In the genomic region with DNA sequence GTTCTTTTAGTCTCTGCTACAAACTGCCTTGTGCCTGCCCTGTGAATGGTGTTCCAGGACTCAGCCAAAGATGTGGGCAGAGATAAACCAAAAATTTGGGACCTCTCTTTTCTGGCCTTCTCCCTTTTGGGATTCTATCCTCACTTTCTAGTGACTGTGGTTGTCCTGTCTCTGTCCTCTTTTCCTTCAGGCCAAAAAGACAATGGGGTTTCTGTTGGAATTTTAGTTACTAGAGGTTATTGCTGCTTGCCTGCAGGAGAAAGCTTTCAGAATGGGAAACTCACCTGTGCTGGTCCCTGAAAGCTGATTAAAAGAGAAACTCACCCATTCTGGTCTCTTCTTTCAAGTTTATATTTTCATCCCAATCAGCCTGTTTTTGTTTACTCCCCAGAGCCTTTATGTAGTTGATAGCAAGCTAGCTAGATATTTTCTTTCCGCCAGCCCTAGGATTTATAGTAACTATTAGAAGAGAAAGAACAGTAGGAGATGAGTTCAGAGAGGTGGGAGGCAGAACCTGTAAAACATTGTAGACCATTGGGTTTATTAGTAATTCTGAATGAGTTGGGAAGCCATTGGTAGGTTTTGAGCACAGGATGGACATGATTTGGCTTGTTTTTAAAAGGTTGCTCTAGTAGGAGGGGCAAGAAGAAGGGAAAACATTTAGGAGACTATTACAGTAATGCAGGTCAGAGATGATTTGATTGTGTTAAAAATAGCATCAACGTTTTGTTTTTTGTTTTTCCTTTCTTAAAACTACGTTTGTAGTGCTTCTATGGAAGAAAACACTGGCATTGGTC, we compare ENCODE assay signal across 25 cellular contexts.
DNase-seq lines count a peak whose midpoint lies in the region; ATAC-seq, FAIRE-seq and TF ChIP-seq lines count a peak whose summit lies in the region.
"Had no signal": no experiment of that assay in that cellular context is flagged by ENCODE, and none has a peak within 500 bp of the region (broad histone marks: within the 10 kb centered on the region; RNA-seq: fewer than 3 reads in every experiment).

No MANE protein-coding gene starts in this region.

- no peak for DNase-seq in GM12891 (ENCODE audit: insufficient read length, low spot score)
- DNase-seq in RWPE2 (ENCODE audit: low spot score) = no peak
- DNase-seq in endothelial cell of umbilical vein (ENCODE audit: low read depth, low spot score) = peak; percentile 21
- no peak for DNase-seq in globus pallidus (ENCODE audit: low spot score)
- no peak for DNase-seq in activated T-helper 2 cell treated with anti-CD3 and anti-CD28 coated beads, Interferon-gamma antibody, Interleukin-2, Interleukin-4, amounts not matched to agents 10 μg/mL and 5 μg/mL and 100 μg/mL, durations not matched to agents 14 hours and 24 hours and 36 hours (ENCODE audit: low spot score)
- no peak for DNase-seq in suprapubic skin (ENCODE audit: low spot score in 2 of 2)
- DNase-seq in activated CD8-positive, alpha-beta T cell treated with anti-CD3 and anti-CD28 coated beads for 36 hours = no peak
- DNase-seq: activated CD8-positive, alpha-beta T cell treated with anti-CD3 and anti-CD28 coated beads, Interleukin-2, amount 10 ng/mL, durations not matched to agents 7 days and 5 days; activated naive CD4-positive, alpha-beta T cell treated with anti-CD3 and anti-CD28 coated beads for 36 hours; activated T-cell treated with anti-CD3 and anti-CD28 coated beads, Interleukin-2, amount 50 U/mL, for 24 hours; CD8-positive, alpha-beta T cell; cortex of kidney; DMS79; erythroblast; GOT3; midbrain; NCI-H1436 treated with DMSO at 0.1 percent for 48 hours; NCI-H748 treated with DMSO at 0.1 percent for 48 hours; PC-9; SJCRH30; T-helper 17 cell had no signal

- intact Hi-C loops in endothelial cell of umbilical vein (cut with micrococcal nuclease) = loop anchor here (5.0 kb wide), 1 partner anchor 135 kb away; no protein-coding TSS in a partner anchor
- intact Hi-C loops in activated T-helper 2 cell treated with anti-CD3 and anti-CD28 coated beads, Interferon-gamma antibody, Interleukin-2, Interleukin-4, amounts not matched to agents 10 μg/mL and 5 μg/mL and 100 μg/mL, durations not matched to agents 14 hours and 24 hours and 36 hours (cut with micrococcal nuclease) = no loop called here
- intact Hi-C loops in activated CD8-positive, alpha-beta T cell treated with anti-CD3 and anti-CD28 coated beads for 36 hours (cut with micrococcal nuclease) = no loop called here

- POLR2A ChIA-PET in endothelial cell of umbilical vein (lab: Charles Lee) = no interaction called here
- POLR2A ChIA-PET in activated CD8-positive, alpha-beta T cell treated with anti-CD3 and anti-CD28 coated beads for 36 hours (lab: Charles Lee) = interaction anchor here (0.5 kb wide), 1 partner anchor 1734 kb away, joined by 3 read pairs; no protein-coding TSS in a partner anchor

- H3K4me3 ChIP-seq in RWPE2 (ENCODE audit: severe bottlenecking) = peak overlapping the region; percentile 12
- H3K4me3 ChIP-seq in endothelial cell of umbilical vein (replicated peaks in 1 of 3; ENCODE audit: insufficient read depth in 1 of 3, low read depth in 1 of 3, low read length in 3 of 3) = no peak overlapping the region
- no peak overlapping the region for H3K4me3 ChIP-seq in parathyroid adenoma (ENCODE audit: low read depth, low read length)
- H3K4me3 ChIP-seq in suprapubic skin = no peak overlapping the region
- H3K4me3 ChIP-seq: PC-9, SJCRH30 had no signal

- H3K27me3 ChIP-seq in RWPE2 (ENCODE audit: insufficient read depth, poor library complexity, severe bottlenecking) (no peaks in the 10 kb centered on the region), endothelial cell of umbilical vein (ENCODE audit: control insufficient read depth in 2 of 2, insufficient read depth in 2 of 2, low read length in 2 of 2) (no peaks in the 10 kb centered on the region), parathyroid adenoma (ENCODE audit: control insufficient read depth, insufficient read depth, low read length) (no peaks in the 10 kb centered on the region), suprapubic skin (no peaks in the 10 kb centered on the region)
- H3K27me3 ChIP-seq: SJCRH30 had no signal

- peak overlapping the region; percentile 87 for H3K4me2 ChIP-seq in endothelial cell of umbilical vein (ENCODE audit: insufficient read depth, low read length)
- peak overlapping the region; percentile 36 for H3K4me2 ChIP-seq in parathyroid adenoma (ENCODE audit: low read length)
- H3K4me2 ChIP-seq: PC-9 had no signal

- no peak overlapping the region for H3K27ac Mint-ChIP-seq in activated T-helper 2 cell treated with anti-CD3 and anti-CD28 coated beads, Interferon-gamma antibody, Interleukin-2, Interleukin-4, amounts not matched to agents 10 μg/mL and 5 μg/mL and 100 μg/mL, durations not matched to agents 14 hours and 24 hours and 36 hours
- H3K27ac Mint-ChIP-seq in activated CD8-positive, alpha-beta T cell treated with anti-CD3 and anti-CD28 coated beads for 36 hours = no peak overlapping the region
- H3K27ac Mint-ChIP-seq: activated CD8-positive, alpha-beta T cell treated with anti-CD3 and anti-CD28 coated beads, Interleukin-2, amount 10 ng/mL, durations not matched to agents 7 days and 5 days; activated naive CD4-positive, alpha-beta T cell treated with anti-CD3 and anti-CD28 coated beads for 36 hours; activated T-cell treated with anti-CD3 and anti-CD28 coated beads, Interleukin-2, amount 50 U/mL, for 24 hours; CD8-positive, alpha-beta T cell; T-helper 17 cell had no signal

- peak; percentile 43 for ATAC-seq in RWPE2 (ENCODE audit: low read depth)
- ATAC-seq in activated CD8-positive, alpha-beta T cell treated with anti-CD3 and anti-CD28 coated beads for 36 hours = no peak
- ATAC-seq: activated CD8-positive, alpha-beta T cell treated with anti-CD3 and anti-CD28 coated beads, Interleukin-2, amount 10 ng/mL, durations not matched to agents 7 days and 5 days; CD8-positive, alpha-beta T cell; T-helper 17 cell had no signal

- H3K36me3 ChIP-seq in RWPE2 (ENCODE audit: low read depth) (0 out of 2 replicates have a peak, but pooled peaks cover under 1% of the 10 kb centered on the region), endothelial cell of umbilical vein (ENCODE audit: control insufficient read depth in 2 of 2, extremely low read depth in 1 of 2, insufficient read depth in 2 of 2, low read length in 2 of 2) (no peaks in the 10 kb centered on the region), parathyroid adenoma (ENCODE audit: control insufficient read depth, insufficient read depth, low read length) (no peaks in the 10 kb centered on the region), suprapubic skin (no peaks in the 10 kb centered on the region)

- CTCF ChIA-PET in endothelial cell of umbilical vein (lab: Charles Lee) = interaction anchor here (1.2 to 1.8 kb wide), 3 partner anchors 26 to 89 kb away, joined by 3 to 6 read pairs (median 4); no protein-coding TSS in a partner anchor
- CTCF ChIA-PET in activated CD8-positive, alpha-beta T cell treated with anti-CD3 and anti-CD28 coated beads for 36 hours (lab: Charles Lee) = no interaction called here

- H3K4me1 ChIP-seq in RWPE2 (ENCODE audit: insufficient read depth, poor library complexity, severe bottlenecking) = peaks cover 52% of the 10 kb centered on the region
- peaks cover 63% of the 10 kb centered on the region for H3K4me1 ChIP-seq in endothelial cell of umbilical vein (ENCODE audit: control insufficient read depth, extremely low read depth, insufficient read depth, low read length)
- no peaks in the 10 kb centered on the region for H3K4me1 ChIP-seq in parathyroid adenoma
- H3K4me1 ChIP-seq in suprapubic skin = peaks cover 30% of the 10 kb centered on the region
- H3K4me1 ChIP-seq: SJCRH30 had no signal

- no peaks in the 10 kb centered on the region for H3K9me3 ChIP-seq in RWPE2 (ENCODE audit: severe bottlenecking)
- H3K9me3 ChIP-seq in endothelial cell of umbilical vein (replicated peaks; ENCODE audit: control insufficient read depth, insufficient read depth, low read length) = no peaks in the 10 kb centered on the region
- H3K9me3 ChIP-seq in parathyroid adenoma (ENCODE audit: control insufficient read depth, low read length) = no peaks in the 10 kb centered on the region
- no peaks in the 10 kb centered on the region for H3K9me3 ChIP-seq in suprapubic skin
- H3K9me3 ChIP-seq: SJCRH30 had no signal

- peaks cover 7% of the 10 kb centered on the region for H4K20me1 ChIP-seq in endothelial cell of umbilical vein (replicated peaks; ENCODE audit: control insufficient read depth, extremely low read depth, insufficient read depth, low read length)

- H3K27me3 Mint-ChIP-seq in activated T-helper 2 cell treated with anti-CD3 and anti-CD28 coated beads, Interferon-gamma antibody, Interleukin-2, Interleukin-4, amounts not matched to agents 10 μg/mL and 5 μg/mL and 100 μg/mL, durations not matched to agents 14 hours and 24 hours and 36 hours (ENCODE audit: low read depth) = no peaks in the 10 kb centered on the region
- no peaks in the 10 kb centered on the region for H3K27me3 Mint-ChIP-seq in activated CD8-positive, alpha-beta T cell treated with anti-CD3 and anti-CD28 coated beads for 36 hours
- H3K27me3 Mint-ChIP-seq: activated T-cell treated with anti-CD3 and anti-CD28 coated beads, Interleukin-2, amount 50 U/mL, for 24 hours; T-helper 17 cell had no signal

- H3K9ac ChIP-seq in endothelial cell of umbilical vein (replicated peaks; ENCODE audit: extremely low read depth, insufficient read depth, low read length) (peak overlapping the region; percentile 8), parathyroid adenoma (no peak overlapping the region)

- TF ChIP-seq CTCF in RWPE2 (IDR thresholded peaks at IDR 0.05; ENCODE audit: poor library complexity, severe bottlenecking) = no peak
- TF ChIP-seq CTCF in endothelial cell of umbilical vein (IDR thresholded peaks at IDR 0.05; ENCODE audit: extremely low read depth in 1 of 2, insufficient read depth in 1 of 2, low read depth in 1 of 2, low read length in 2 of 2) = no peak
- no peak for TF ChIP-seq CTCF in parathyroid adenoma (IDR thresholded peaks at IDR 0.05)
- TF ChIP-seq CTCF in suprapubic skin (IDR thresholded peaks at IDR 0.05) = no peak
- no peak for TF ChIP-seq CTCF in activated CD8-positive, alpha-beta T cell treated with anti-CD3 and anti-CD28 coated beads for 36 hours (IDR thresholded peaks at IDR 0.05)

- no peak overlapping the region for H2AFZ ChIP-seq in endothelial cell of umbilical vein (ENCODE audit: low read depth, low read length)
- H2AFZ ChIP-seq in parathyroid adenoma = no peak overlapping the region
- H2AFZ ChIP-seq: PC-9 had no signal

- peak overlapping the region; percentile 98 for H3K27ac ChIP-seq in RWPE2 (ENCODE audit: poor library complexity, severe bottlenecking)
- H3K27ac ChIP-seq in endothelial cell of umbilical vein (ENCODE audit: insufficient read depth, low read depth, low read length) = peak overlapping the region; percentile 74
- H3K27ac ChIP-seq in parathyroid adenoma = no peak overlapping the region
- H3K27ac ChIP-seq in suprapubic skin = no peak overlapping the region
- H3K27ac ChIP-seq: PC-9, SJCRH30, VCaP had no signal

- H3K79me2 ChIP-seq in endothelial cell of umbilical vein (ENCODE audit: control insufficient read depth, insufficient read depth, low read length) (peaks cover 82% of the 10 kb centered on the region), parathyroid adenoma (no peaks in the 10 kb centered on the region)

- H3K4me3 Mint-ChIP-seq in activated T-helper 2 cell treated with anti-CD3 and anti-CD28 coated beads, Interferon-gamma antibody, Interleukin-2, Interleukin-4, amounts not matched to agents 10 μg/mL and 5 μg/mL and 100 μg/mL, durations not matched to agents 14 hours and 24 hours and 36 hours (ENCODE audit: low read depth) = no peak overlapping the region
- no peak overlapping the region for H3K4me3 Mint-ChIP-seq in activated CD8-positive, alpha-beta T cell treated with anti-CD3 and anti-CD28 coated beads for 36 hours
- H3K4me3 Mint-ChIP-seq: activated CD8-positive, alpha-beta T cell treated with anti-CD3 and anti-CD28 coated beads, Interleukin-2, amount 10 ng/mL, durations not matched to agents 7 days and 5 days; activated naive CD4-positive, alpha-beta T cell treated with anti-CD3 and anti-CD28 coated beads for 36 hours; activated T-cell treated with anti-CD3 and anti-CD28 coated beads, Interleukin-2, amount 50 U/mL, for 24 hours; CD8-positive, alpha-beta T cell; neural crest cell; T-helper 17 cell had no signal

- FAIRE-seq in GM12891 (lab: Jason Lieb, UNC) = peak; percentile 60
- FAIRE-seq in endothelial cell of umbilical vein (lab: Jason Lieb, UNC) = no peak
- FAIRE-seq: frontal cortex had no signal

- BruUV-seq in endothelial cell of umbilical vein (replicated peaks; lab: Mats Ljungman, UMichigan) = no TSS peak

- H3K4me1 Mint-ChIP-seq in activated T-helper 2 cell treated with anti-CD3 and anti-CD28 coated beads, Interferon-gamma antibody, Interleukin-2, Interleukin-4, amounts not matched to agents 10 μg/mL and 5 μg/mL and 100 μg/mL, durations not matched to agents 14 hours and 24 hours and 36 hours (ENCODE audit: low read depth) = peaks cover 16% of the 10 kb centered on the region
- peaks cover 48% of the 10 kb centered on the region for H3K4me1 Mint-ChIP-seq in activated CD8-positive, alpha-beta T cell treated with anti-CD3 and anti-CD28 coated beads for 36 hours (ENCODE audit: low read depth)

- no peaks in the 10 kb centered on the region for H3K36me3 Mint-ChIP-seq in activated T-helper 2 cell treated with anti-CD3 and anti-CD28 coated beads, Interferon-gamma antibody, Interleukin-2, Interleukin-4, amounts not matched to agents 10 μg/mL and 5 μg/mL and 100 μg/mL, durations not matched to agents 14 hours and 24 hours and 36 hours (ENCODE audit: low read depth)
- H3K36me3 Mint-ChIP-seq in activated CD8-positive, alpha-beta T cell treated with anti-CD3 and anti-CD28 coated beads for 36 hours (ENCODE audit: low read depth) = no peaks in the 10 kb centered on the region
- H3K36me3 Mint-ChIP-seq: CD8-positive, alpha-beta T cell had no signal

- no peaks in the 10 kb centered on the region for H3K9me3 Mint-ChIP-seq in activated T-helper 2 cell treated with anti-CD3 and anti-CD28 coated beads, Interferon-gamma antibody, Interleukin-2, Interleukin-4, amounts not matched to agents 10 μg/mL and 5 μg/mL and 100 μg/mL, durations not matched to agents 14 hours and 24 hours and 36 hours
- H3K9me3 Mint-ChIP-seq in activated CD8-positive, alpha-beta T cell treated with anti-CD3 and anti-CD28 coated beads for 36 hours = no peaks in the 10 kb centered on the region
- H3K9me3 Mint-ChIP-seq: activated naive CD4-positive, alpha-beta T cell treated with anti-CD3 and anti-CD28 coated beads for 36 hours; activated T-cell treated with anti-CD3 and anti-CD28 coated beads, Interleukin-2, amount 50 U/mL, for 24 hours; CD8-positive, alpha-beta T cell; neural crest cell had no signal

- TF ChIP-seq EP300 in suprapubic skin (IDR thresholded peaks at IDR 0.05) = no peak

- WGBS in suprapubic skin = 53% methylated on average over 3 of the region's 3 CpGs

- dilution Hi-C loops in endothelial cell of umbilical vein (cut with MboI; ENCODE audit: extremely low pct_ligation_motif_present, low sequenced_read_pairs) = no loop called here

- H3K9me1 ChIP-seq in endothelial cell of umbilical vein (replicated peaks; ENCODE audit: control insufficient read depth, extremely low read depth, insufficient read depth, low read length) = no peaks in the 10 kb centered on the region

- TF ChIP-seq POLR2A in GM12891 (IDR thresholded peaks at IDR 0.05; ENCODE audit: low read depth, low read length) (no peak), endothelial cell of umbilical vein (IDR thresholded peaks at IDR 0.05; ENCODE audit: low read depth, low read length) (no peak), suprapubic skin (IDR thresholded peaks at IDR 0.05) (no peak)

Comparison
In these comparisons a context has a peak if more than half of its experiments do, and no peak if none do; other contexts are left out.
1. H3K27ac ChIP-seq: peak in RWPE2 (single experiment) and endothelial cell of umbilical vein (single experiment); none in parathyroid adenoma (single experiment) and suprapubic skin (single experiment).